13 cellular contexts compared by ENCODE assay signal in the genomic region with DNA sequence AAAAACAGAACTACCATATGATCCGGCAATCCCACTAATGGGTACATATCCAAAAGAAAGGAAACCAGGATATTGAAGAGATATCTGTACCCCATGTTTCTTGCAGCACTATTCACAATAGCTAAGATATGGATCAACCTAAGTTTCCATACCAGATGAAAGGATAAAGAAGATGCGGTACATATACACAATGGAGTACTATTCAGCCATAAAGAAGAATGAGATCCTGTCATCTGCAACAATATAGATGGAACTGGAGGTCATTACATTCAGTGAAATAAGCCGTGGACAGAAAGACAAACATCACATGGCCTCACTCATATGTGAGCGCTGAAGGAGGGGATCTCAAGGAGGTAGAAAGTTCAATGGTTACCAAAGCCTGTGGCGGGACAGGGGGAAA.
"Had no signal": no experiment of that assay in that cellular context is flagged by ENCODE, and none has a peak within 500 bp of the region (broad histone marks: within the 10 kb centered on the region; RNA-seq: fewer than 3 reads in every experiment).

No MANE protein-coding gene starts in this region.

- H3K27me3 Mint-ChIP-seq: activated T-cell treated with anti-CD3 and anti-CD28 coated beads, Interleukin-2, amount 50 U/mL, for 24 hours had no signal

- H3K36me3 ChIP-seq: stomach had no signal

- H3K27ac Mint-ChIP-seq: activated naive CD4-positive, alpha-beta T cell treated with anti-CD3 and anti-CD28 coated beads, Interleukin-2, amount 50 U/mL, for 72 hours; activated T-cell treated with anti-CD3 and anti-CD28 coated beads, Interleukin-2, amount 50 U/mL, for 24 hours had no signal

- DNase-seq: activated effector memory CD4-positive, alpha-beta T cell treated with Interleukin-2 at 50 U/mL for 16 hours; activated T-cell treated with anti-CD3 and anti-CD28 coated beads, Interleukin-2, amount 50 U/mL, for 24 hours; amygdala; effector CD8-positive, alpha-beta T cell; stimulated activated CD4-positive, alpha-beta T cell treated with anti-CD3 and anti-CD28 coated beads, Interleukin-12 subunit alpha, Interleukin-12 subunit beta, amount 100 ng/mL, for 4 hours; stimulated activated CD4-positive, alpha-beta T cell treated with anti-CD3 and anti-CD28 coated beads, Interleukin-2, amount 100 ng/mL, for 24 hours; T-helper 9 cell; testis had no signal

- H3K9me3 Mint-ChIP-seq: activated naive CD4-positive, alpha-beta T cell treated with anti-CD3 and anti-CD28 coated beads, Interleukin-2, amount 50 U/mL, for 72 hours; activated T-cell treated with anti-CD3 and anti-CD28 coated beads, Interleukin-2, amount 50 U/mL, for 24 hours had no signal

- ATAC-seq: activated CD4-positive, CD25-positive, alpha-beta regulatory T cell treated with anti-CD3 and anti-CD28 coated beads, Interleukin-2, amount 50 U/mL, for 24 hours had no signal

- H3K4me3 ChIP-seq: stomach, testis had no signal

- H3K9me3 ChIP-seq: stomach, testis had no signal

- H3K27ac ChIP-seq: foreskin keratinocyte, parathyroid adenoma, stomach, testis had no signal

- H3K27me3 ChIP-seq: foreskin keratinocyte, stomach, testis had no signal

- H3K4me3 Mint-ChIP-seq: activated T-cell treated with anti-CD3 and anti-CD28 coated beads, Interleukin-2, amount 50 U/mL, for 24 hours had no signal
